17 cellular contexts compared by ENCODE assay signal in the genomic region with DNA sequence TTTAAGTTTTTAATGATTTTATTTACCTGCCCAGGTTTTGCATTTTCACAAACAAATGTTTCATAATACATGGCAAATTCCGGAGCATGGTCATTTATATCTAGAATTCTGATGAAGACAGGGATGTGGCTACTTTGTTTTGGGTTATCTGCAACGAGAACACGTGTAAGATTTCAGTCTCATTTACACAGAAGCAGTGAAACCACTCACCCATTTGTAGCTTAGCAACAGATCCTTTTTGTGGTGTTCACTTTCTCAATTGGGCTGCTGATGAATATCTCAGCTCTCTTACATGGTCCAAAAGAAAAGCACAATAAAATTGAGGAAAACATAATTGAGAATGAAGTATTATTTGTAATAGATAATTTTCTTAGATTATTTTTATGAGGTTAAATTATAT.
DNase-seq lines count a peak whose midpoint lies in the region; ATAC-seq and TF ChIP-seq lines count a peak whose summit lies in the region.
"Had no signal": no experiment of that assay in that cellular context is flagged by ENCODE, and none has a peak within 500 bp of the region (broad histone marks: within the 10 kb centered on the region; RNA-seq: fewer than 3 reads in every experiment).

No MANE protein-coding gene starts in this region.

- DNase-seq in GM13976 (ENCODE audit: low spot score) = peak; percentile 1
- peak in 2 of 3 experiments; percentile 40 to 86 for DNase-seq in NCI-H1417 (lab: John Stamatoyannopoulos, UW)
- peak; percentile 25 for DNase-seq in NCI-H345 treated with DMSO at 0.1 percent for 48 hours (lab: John Stamatoyannopoulos, UW; ENCODE audit: unreplicated experiment)
- peak; percentile 33 for DNase-seq in left kidney (ENCODE audit: low read depth, low spot score)
- no peak for DNase-seq in activated CD4-positive, alpha-beta memory T cell treated with anti-CD3 and anti-CD28 coated beads, Interleukin-2, amount 10 ng/mL, durations not matched to agents 7 days and 5 days
- DNase-seq in effector memory CD8-positive, alpha-beta T cell = no peak
- DNase-seq: activated CD4-positive, alpha-beta T cell treated with anti-CD3 and anti-CD28 coated beads, Interleukin-2, amount 50 U/mL, for 1 hour; activated naive CD4-positive, alpha-beta T cell treated with anti-CD3 and anti-CD28 coated beads for 36 hours; activated T-cell treated with anti-CD3 and anti-CD28 coated beads for 4 hours; AML-193; H9; NCI-H510A; stimulated activated naive B cell treated with anti-CD40 and anti-IgM and Interleukin-4, amounts not matched to agents 10 μg/mL and 1 μg/mL and 100 μg/mL, for 72 hours; SW 1271; tibial artery had no signal

- H3K4me1 Mint-ChIP-seq in activated CD4-positive, alpha-beta memory T cell treated with anti-CD3 and anti-CD28 coated beads, Interleukin-2, amount 10 ng/mL, durations not matched to agents 7 days and 5 days = no peaks in the 10 kb centered on the region
- no peaks in the 10 kb centered on the region for H3K4me1 Mint-ChIP-seq in effector memory CD8-positive, alpha-beta T cell (ENCODE audit: low read depth in 2 of 2)
- H3K4me1 Mint-ChIP-seq: H9; stimulated activated naive B cell treated with anti-CD40 and anti-IgM and Interleukin-4, amounts not matched to agents 10 μg/mL and 1 μg/mL and 100 μg/mL, for 72 hours had no signal

- H3K27ac Mint-ChIP-seq in activated CD4-positive, alpha-beta memory T cell treated with anti-CD3 and anti-CD28 coated beads, Interleukin-2, amount 10 ng/mL, durations not matched to agents 7 days and 5 days = no peak overlapping the region
- no peak overlapping the region for H3K27ac Mint-ChIP-seq in effector memory CD8-positive, alpha-beta T cell
- H3K27ac Mint-ChIP-seq: activated naive CD4-positive, alpha-beta T cell treated with anti-CD3 and anti-CD28 coated beads for 36 hours; H9; stimulated activated naive B cell treated with anti-CD40 and anti-IgM and Interleukin-4, amounts not matched to agents 10 μg/mL and 1 μg/mL and 100 μg/mL, for 72 hours had no signal

- in situ Hi-C loops in GM13976 (cut with MboI; ENCODE audit: low sequenced_read_pairs, unreplicated experiment) = no loop called here

- H3K36me3 Mint-ChIP-seq in activated CD4-positive, alpha-beta memory T cell treated with anti-CD3 and anti-CD28 coated beads, Interleukin-2, amount 10 ng/mL, durations not matched to agents 7 days and 5 days (ENCODE audit: low read depth) = no peaks in the 10 kb centered on the region
- H3K36me3 Mint-ChIP-seq in effector memory CD8-positive, alpha-beta T cell (ENCODE audit: insufficient read depth) = no peaks in the 10 kb centered on the region
- H3K36me3 Mint-ChIP-seq: stimulated activated naive B cell treated with anti-CD40 and anti-IgM and Interleukin-4, amounts not matched to agents 10 μg/mL and 1 μg/mL and 100 μg/mL, for 72 hours had no signal

- POLR2A ChIA-PET in activated CD4-positive, alpha-beta memory T cell treated with anti-CD3 and anti-CD28 coated beads, Interleukin-2, amount 10 ng/mL, durations not matched to agents 7 days and 5 days (lab: Charles Lee) = no interaction called here

- TF ChIP-seq CTCF in GM13976 (IDR thresholded peaks at IDR 0.05; ENCODE audit: borderline replicate concordance, control extremely low read depth, extremely low read depth, insufficient read depth, missing control alignments) = no peak

- no peak for ATAC-seq in GM19351 (IDR thresholded peaks at IDR 0.05; ENCODE audit: unreplicated experiment)
- ATAC-seq in effector memory CD8-positive, alpha-beta T cell (replicated peaks) = no peak
- ATAC-seq in HG02642 (IDR thresholded peaks at IDR 0.05; ENCODE audit: poor library complexity, unreplicated experiment) = no peak
- ATAC-seq: stimulated activated naive B cell treated with anti-CD40 and anti-IgM and Interleukin-4, amounts not matched to agents 10 μg/mL and 1 μg/mL and 100 μg/mL, for 72 hours had no signal

- H3K4me3 Mint-ChIP-seq in activated CD4-positive, alpha-beta memory T cell treated with anti-CD3 and anti-CD28 coated beads, Interleukin-2, amount 10 ng/mL, durations not matched to agents 7 days and 5 days = no peak overlapping the region
- H3K4me3 Mint-ChIP-seq in effector memory CD8-positive, alpha-beta T cell = no peak overlapping the region
- H3K4me3 Mint-ChIP-seq: activated naive CD4-positive, alpha-beta T cell treated with anti-CD3 and anti-CD28 coated beads for 36 hours; H9; stimulated activated naive B cell treated with anti-CD40 and anti-IgM and Interleukin-4, amounts not matched to agents 10 μg/mL and 1 μg/mL and 100 μg/mL, for 72 hours had no signal

- H3K27me3 Mint-ChIP-seq in activated CD4-positive, alpha-beta memory T cell treated with anti-CD3 and anti-CD28 coated beads, Interleukin-2, amount 10 ng/mL, durations not matched to agents 7 days and 5 days = no peaks in the 10 kb centered on the region
- no peaks in the 10 kb centered on the region for H3K27me3 Mint-ChIP-seq in effector memory CD8-positive, alpha-beta T cell
- H3K27me3 Mint-ChIP-seq: stimulated activated naive B cell treated with anti-CD40 and anti-IgM and Interleukin-4, amounts not matched to agents 10 μg/mL and 1 μg/mL and 100 μg/mL, for 72 hours had no signal

- peaks cover 6% of the 10 kb centered on the region for H3K9me3 Mint-ChIP-seq in activated CD4-positive, alpha-beta memory T cell treated with anti-CD3 and anti-CD28 coated beads, Interleukin-2, amount 10 ng/mL, durations not matched to agents 7 days and 5 days
- H3K9me3 Mint-ChIP-seq in effector memory CD8-positive, alpha-beta T cell = peaks cover 5% of the 10 kb centered on the region in 2 donors
- H3K9me3 Mint-ChIP-seq: activated naive CD4-positive, alpha-beta T cell treated with anti-CD3 and anti-CD28 coated beads for 36 hours; H9 had no signal

- CTCF ChIA-PET in activated CD4-positive, alpha-beta memory T cell treated with anti-CD3 and anti-CD28 coated beads, Interleukin-2, amount 10 ng/mL, durations not matched to agents 7 days and 5 days (lab: Charles Lee) = no interaction called here

Comparison
In these comparisons a context has a peak if more than half of its experiments do, and no peak if none do; other contexts are left out.
1. DNase-seq: peak in GM13976 (single experiment), NCI-H1417 (2 of 3), NCI-H345 treated with DMSO at 0.1 percent for 48 hours (single experiment) and left kidney (single experiment); none in activated CD4-positive, alpha-beta memory T cell treated with anti-CD3 and anti-CD28 coated beads, Interleukin-2, amount 10 ng/mL, durations not matched to agents 7 days and 5 days (single experiment) and effector memory CD8-positive, alpha-beta T cell (0 of 3).